8 cellular contexts compared by ENCODE assay signal in the genomic region with DNA sequence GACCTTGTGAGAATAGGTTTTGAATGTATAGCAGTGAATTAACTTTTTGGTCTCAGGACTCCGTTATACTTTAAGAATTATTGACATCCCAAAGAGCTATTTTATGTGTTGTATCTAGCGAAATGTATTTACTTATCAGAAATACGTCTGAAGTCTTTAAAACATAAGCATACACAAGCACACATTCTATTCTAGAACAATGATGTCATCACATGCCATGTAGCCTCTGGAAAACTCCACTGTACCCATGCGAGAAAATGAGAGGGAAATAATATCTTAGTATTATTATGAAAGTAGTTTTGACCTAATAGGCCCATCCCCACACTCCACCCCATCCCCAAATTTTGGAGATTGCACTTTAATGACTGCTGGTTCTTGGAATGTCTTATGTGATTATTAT. TPM values are rescaled to one million over a fixed set of nuclear protein-coding genes. Genes with fewer than 3 reads are reported as not detected.
DNase-seq lines count a peak whose midpoint lies in the region; ATAC-seq, FAIRE-seq and TF ChIP-seq lines count a peak whose summit lies in the region.

No MANE protein-coding gene starts in this region.

- peak overlapping the region; percentile 15 for H3K27ac Mint-ChIP-seq in osteocyte (ENCODE audit: unreplicated experiment)

- dilution Hi-C loops in endothelial cell of umbilical vein (cut with MboI; ENCODE audit: extremely low pct_ligation_motif_present, low sequenced_read_pairs): no loop called here

- TF ChIP-seq POLR2A in endothelial cell of umbilical vein (IDR thresholded peaks at IDR 0.05; ENCODE audit: low read depth, low read length): no peak

- H3K36me3 ChIP-seq in DOHH2 (ENCODE audit: control insufficient read depth, low read length): peaks cover 55% of the 10 kb centered on the region
- peaks cover 25% of the 10 kb centered on the region for H3K36me3 ChIP-seq in Panc1 (ENCODE audit: control insufficient read depth, insufficient read depth, low read length)
- peaks cover 12 to 24% of the 10 kb centered on the region in 2 experiments for H3K36me3 ChIP-seq in endothelial cell of umbilical vein (ENCODE audit: control insufficient read depth in 2 of 2, extremely low read depth in 1 of 2, insufficient read depth in 2 of 2, low read length in 2 of 2)

- H3K79me2 ChIP-seq in DOHH2 (ENCODE audit: control insufficient read depth, low read length) (peaks cover 57% of the 10 kb centered on the region), endothelial cell of umbilical vein (ENCODE audit: control insufficient read depth, insufficient read depth, low read length) (peaks cover 35% of the 10 kb centered on the region)

- no peaks in the 10 kb centered on the region for H3F3A ChIP-seq in DOHH2 (ENCODE audit: control insufficient read depth, insufficient read depth)

- H3K27ac ChIP-seq in DOHH2 (ENCODE audit: low read depth, low read length) (no peak overlapping the region), Panc1 (ENCODE audit: low read length) (peak overlapping the region; percentile 89; the same call in 1 of the 2 replicates), endothelial cell of umbilical vein (ENCODE audit: insufficient read depth, low read depth, low read length) (peak overlapping the region; percentile 74)

- H3K4me1 Mint-ChIP-seq in osteocyte (ENCODE audit: unreplicated experiment): peaks cover 33% of the 10 kb centered on the region

- H3K9me2 ChIP-seq in DOHH2 (replicated peaks; ENCODE audit: control insufficient read depth, low read length): no peaks in the 10 kb centered on the region

- H3K9ac ChIP-seq in endothelial cell of umbilical vein (replicated peaks; ENCODE audit: extremely low read depth, insufficient read depth, low read length): peak overlapping the region; percentile 80

- peaks cover 30% of the 10 kb centered on the region for H3K36me3 Mint-ChIP-seq in osteocyte (ENCODE audit: unreplicated experiment)

- H3K4me2 ChIP-seq in DOHH2 (ENCODE audit: low read length) (peak overlapping the region; percentile 77), endothelial cell of umbilical vein (ENCODE audit: insufficient read depth, low read length) (peak overlapping the region; percentile 92)

- no TSS peak for BruUV-seq in Panc1 (replicated peaks; lab: Mats Ljungman, UMichigan)
- BruUV-seq in endothelial cell of umbilical vein (replicated peaks; lab: Mats Ljungman, UMichigan): no TSS peak

- peaks cover 3% of the 10 kb centered on the region for H3K27me3 Mint-ChIP-seq in osteocyte (ENCODE audit: unreplicated experiment)

- CTCF ChIA-PET in Panc1 (lab: Charles Lee): no interaction called here
- CTCF ChIA-PET in endothelial cell of umbilical vein (lab: Charles Lee): interaction anchor here (1.4 to 3.6 kb wide), 8 partner anchors 13 to 147 kb away, joined by 3 to 33 read pairs (median 7); no protein-coding TSS in a partner anchor

- no peak for TF ChIP-seq CTCF in DOHH2 (IDR thresholded peaks at IDR 0.05; ENCODE audit: low read depth, low read length, poor library complexity, severe bottlenecking)
- no peak for TF ChIP-seq CTCF in Panc1 (IDR thresholded peaks at IDR 0.05)
- no peak for TF ChIP-seq CTCF in endothelial cell of umbilical vein (IDR thresholded peaks at IDR 0.05; ENCODE audit: extremely low read depth in 1 of 2, insufficient read depth in 1 of 2, low read depth in 1 of 2, low read length in 2 of 2)
- TF ChIP-seq CTCF in osteocyte (IDR thresholded peaks at IDR 0.05): no peak

- H3K4me1 ChIP-seq in DOHH2 (ENCODE audit: control insufficient read depth, low read length): peaks cover 46% of the 10 kb centered on the region
- peaks cover 13% of the 10 kb centered on the region for H3K4me1 ChIP-seq in Panc1 (ENCODE audit: control insufficient read depth, insufficient read depth, low read length)
- peaks cover 16% of the 10 kb centered on the region for H3K4me1 ChIP-seq in endothelial cell of umbilical vein (ENCODE audit: control insufficient read depth, extremely low read depth, insufficient read depth, low read length)

- intact Hi-C loops in Panc1 (cut with micrococcal nuclease; ENCODE audit: unreplicated experiment): no loop called here
- intact Hi-C loops in endothelial cell of umbilical vein (cut with micrococcal nuclease): loop anchor here (5.0 kb wide), 2 partner anchors 66 to 131 kb away; no protein-coding TSS in a partner anchor

- peak overlapping the region; percentile 89 for H3K4me3 ChIP-seq in DOHH2 (ENCODE audit: low read length)
- H3K4me3 ChIP-seq in Panc1 (ENCODE audit: low read depth in 2 of 2, low read length in 2 of 2): peak overlapping the region in 1 of 2 experiments; percentile 94; a peak in 3 of 4 replicates
- H3K4me3 ChIP-seq in endothelial cell of umbilical vein (replicated peaks in 1 of 3; ENCODE audit: insufficient read depth in 1 of 3, low read depth in 1 of 3, low read length in 3 of 3): peak overlapping the region; percentile 18 to 71 (median 59)

- H3K9me3 ChIP-seq in DOHH2 (ENCODE audit: control insufficient read depth, insufficient read depth, low read length): peaks cover 5% of the 10 kb centered on the region; the same call in 1 of the 2 replicates
- 0 out of 2 replicates have a peak, but pooled peaks cover 3% of the 10 kb centered on the region for H3K9me3 ChIP-seq in Panc1 (ENCODE audit: control insufficient read depth, insufficient read depth, low read depth, low read length)
- H3K9me3 ChIP-seq in endothelial cell of umbilical vein (replicated peaks; ENCODE audit: control insufficient read depth, insufficient read depth, low read length): no peaks in the 10 kb centered on the region

- DNase-seq in Panc1 (ENCODE audit: low read depth, low spot score) (no peak), endothelial cell of umbilical vein (ENCODE audit: low read depth, low spot score) (peak; percentile 74), osteocyte (ENCODE audit: extremely low spot score, unreplicated experiment) (no peak), SKM-1 (lab: John Stamatoyannopoulos, UW; ENCODE audit: unreplicated experiment) (no peak), NCI-H1105 (lab: John Stamatoyannopoulos, UW) (no peak)
- DNase-seq in stimulated activated CD4-positive, alpha-beta T cell treated with anti-CD3 and anti-CD28 coated beads, Interleukin-12 subunit alpha, Interleukin-12 subunit beta, amount 100 ng/mL, for 4 hours: no peak

- peak overlapping the region; percentile 91 for H3K4me3 Mint-ChIP-seq in osteocyte (ENCODE audit: unreplicated experiment)

- no peaks in the 10 kb centered on the region for H3K9me3 Mint-ChIP-seq in osteocyte (ENCODE audit: unreplicated experiment)

- in situ Hi-C loops in Panc1 (cut with HindIII; ENCODE audit: low pct_unique_long_range_greater_than_20kb, low sequenced_read_pairs): no loop called here

- FAIRE-seq in endothelial cell of umbilical vein (lab: Jason Lieb, UNC): peak; percentile 15

- no peaks in the 10 kb centered on the region for H4K20me1 ChIP-seq in DOHH2 (ENCODE audit: control insufficient read depth, insufficient read depth, low read depth, low read length)
- no peaks in the 10 kb centered on the region for H4K20me1 ChIP-seq in endothelial cell of umbilical vein (replicated peaks; ENCODE audit: control insufficient read depth, extremely low read depth, insufficient read depth, low read length)

- no peaks in the 10 kb centered on the region for H3K9me1 ChIP-seq in endothelial cell of umbilical vein (replicated peaks; ENCODE audit: control insufficient read depth, extremely low read depth, insufficient read depth, low read length)

- ATAC-seq in Panc1 (no peak), HG03097 (IDR thresholded peaks at IDR 0.05; ENCODE audit: low FRiP score, unreplicated experiment) (no peak)

- H3K27me3 ChIP-seq in DOHH2 (ENCODE audit: control insufficient read depth, low read length) (no peaks in the 10 kb centered on the region), Panc1 (ENCODE audit: control insufficient read depth, insufficient read depth, low read length) (no peaks in the 10 kb centered on the region), endothelial cell of umbilical vein (ENCODE audit: control insufficient read depth in 2 of 2, insufficient read depth in 2 of 2, low read length in 2 of 2) (no peaks in the 10 kb centered on the region)

- POLR2A ChIA-PET in Panc1 (lab: Charles Lee): no interaction called here
- POLR2A ChIA-PET in endothelial cell of umbilical vein (lab: Charles Lee): interaction anchor here (0.7 to 1.0 kb wide), 2 partner anchors 10 to 194 kb away, joined by 3 read pairs; no protein-coding TSS in a partner anchor

- no peak overlapping the region for H2AFZ ChIP-seq in endothelial cell of umbilical vein (ENCODE audit: low read depth, low read length)

TF ChIP-seq in endothelial cell of umbilical vein, 7 proteins besides CTCF, POLR2A, EP300 and RAD21:
- TF ChIP-seq JUN (IDR thresholded peaks at IDR 0.05; ENCODE audit: borderline replicate concordance, insufficient read depth, insufficient read length, low read depth) (peak; percentile 56), FOS (IDR thresholded peaks at IDR 0.05; ENCODE audit: borderline replicate concordance, insufficient read depth, low read length) (no peak)

RNA-seq across cellular contexts. Expression of a gene that starts 1.5 kb away (rescaled TPM):
- total RNA-seq in Panc1 (2021; ENCODE audit: unreplicated experiment) (76.6 TPM), endothelial cell of umbilical vein (42.5 and 50.6 TPM in 2 replicates), osteocyte (83.9 and 89.5 TPM in 2 replicates)
- polyA plus RNA-seq in Panc1 (2012; ENCODE audit: insufficient read length): 25.0 TPM
- polyA plus RNA-seq in endothelial cell of umbilical vein: 38.4 and 68.2 TPM in 2 replicates
- polyA plus RNA-seq in endothelial cell of umbilical vein (2011; cell fraction: cytosol; rRNA removed): 42.5 and 67.4 TPM in 2 replicates
- polyA plus RNA-seq in endothelial cell of umbilical vein (2011; cell fraction: nucleus; rRNA removed): 34.7 and 45.1 TPM in 2 replicates
- polyA plus RNA-seq in endothelial cell of umbilical vein (2012): 24.9 and 27.9 TPM in 2 replicates
- 46.0 and 74.4 TPM in 2 replicates for polyA minus RNA-seq in endothelial cell of umbilical vein
- polyA minus RNA-seq in endothelial cell of umbilical vein (2011; cell fraction: cytosol; rRNA and poly(A)+ RNA removed): 80.5 TPM
- polyA minus RNA-seq in endothelial cell of umbilical vein (2011; cell fraction: nucleus; rRNA and poly(A)+ RNA removed): 42.3 and 67.3 TPM in 2 replicates
